30 cellular contexts compared by ENCODE assay signal in the genomic region with DNA sequence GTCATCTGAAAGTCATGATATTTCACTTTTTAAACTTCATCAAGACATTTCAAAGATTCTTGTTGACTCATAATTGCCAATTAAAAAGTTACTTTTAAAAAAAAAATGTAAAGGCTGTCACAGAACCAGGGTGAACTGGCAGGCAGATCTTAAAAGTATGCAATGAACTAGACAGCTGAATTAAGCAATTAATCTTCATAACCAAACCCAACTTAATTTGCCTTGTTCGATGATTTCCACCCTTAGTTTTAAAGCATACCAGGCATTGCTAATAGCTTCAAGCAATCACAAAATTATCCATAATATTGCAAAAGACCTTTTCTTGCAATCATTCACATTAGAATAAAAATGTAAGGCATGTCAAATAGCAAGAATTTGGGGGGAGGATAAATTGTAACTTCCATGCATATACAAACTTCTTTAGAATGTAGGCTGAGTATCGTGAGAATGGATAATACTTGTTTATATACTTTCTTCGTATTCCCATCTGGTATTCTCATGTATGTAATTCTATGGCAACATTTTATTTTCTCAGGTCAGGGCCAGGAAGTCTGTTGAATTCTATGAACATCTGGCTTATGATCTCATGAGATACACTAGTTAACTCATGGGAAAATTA. TPM values are rescaled to one million over a fixed set of nuclear protein-coding genes. Genes with fewer than 3 reads are reported as not detected.
A peak's percentile ranks its signal among the peaks of the same experiment; 100 is the strongest.
DNase-seq lines count a peak whose midpoint lies in the region; ATAC-seq, FAIRE-seq and TF ChIP-seq lines count a peak whose summit lies in the region.
"Had no signal": no experiment of that assay in that cellular context is flagged by ENCODE, and none has a peak within 500 bp of the region (broad histone marks: within the 10 kb centered on the region; RNA-seq: fewer than 3 reads in every experiment).

No MANE protein-coding gene starts in this region.

- H4K20me1 ChIP-seq in endothelial cell of umbilical vein (replicated peaks; ENCODE audit: control insufficient read depth, extremely low read depth, insufficient read depth, low read length): no peaks in the 10 kb centered on the region

- H3K36me3 ChIP-seq in endothelial cell of umbilical vein (ENCODE audit: control insufficient read depth in 2 of 2, extremely low read depth in 1 of 2, insufficient read depth in 2 of 2, low read length in 2 of 2): no peaks in the 10 kb centered on the region
- H3K36me3 ChIP-seq: prostate gland, suprapubic skin, uterus had no signal

- H3K36me3 Mint-ChIP-seq in CD4-positive, alpha-beta T cell (ENCODE audit: low read depth): no peaks in the 10 kb centered on the region
- H3K36me3 Mint-ChIP-seq: brain had no signal

- ATAC-seq in CD4-positive, alpha-beta T cell (ENCODE audit: poor library complexity): no peak
- no peak for ATAC-seq in HG03378 (IDR thresholded peaks at IDR 0.05; ENCODE audit: unreplicated experiment)

- intact Hi-C loops in endothelial cell of umbilical vein (cut with micrococcal nuclease): no loop called here
- intact Hi-C loops in CD4-positive, alpha-beta T cell (cut with DNase I, micrococcal nuclease): no loop called here

- H3K4me3 ChIP-seq in endothelial cell of umbilical vein (replicated peaks in 1 of 3; ENCODE audit: insufficient read depth in 1 of 3, low read depth in 1 of 3, low read length in 3 of 3) (no peak overlapping the region), retinal pigment epithelial cell (ENCODE audit: low read length) (no peak overlapping the region)
- H3K4me3 ChIP-seq: coronary artery, prostate gland, SK-N-MC, skin epidermis, suprapubic skin, uterus had no signal

- no peak for TF ChIP-seq POLR2A in endothelial cell of umbilical vein (IDR thresholded peaks at IDR 0.05; ENCODE audit: low read depth, low read length)

- DNase-seq in EH (ENCODE audit: low read depth) (peak; percentile 69), HS-5 (ENCODE audit: low read depth) (peak; percentile 49), endothelial cell of umbilical vein (ENCODE audit: low read depth, low spot score) (peak; percentile 65), retinal pigment epithelial cell (ENCODE audit: low read depth) (peak; percentile 36), germinal center (ENCODE audit: low spot score) (no peak)
- no peak for DNase-seq in CD4-positive, alpha-beta T cell
- DNase-seq: activated B cell treated with CpG ODN at 0.5 μM for 24 hours; activated CD4-positive, alpha-beta T cell treated with anti-CD3 and anti-CD28 coated beads, Interleukin-2, amount 50 U/mL, for 4 hours; activated effector memory CD4-positive, alpha-beta T cell treated with Interleukin-2 at 50 U/mL for 16 hours; COR-L47; GOT3; hypothalamus; NCI-H1417; NCI-H524 treated with DMSO at 0.1 percent for 48 hours; RPMI8226; stimulated activated CD4-positive, alpha-beta T cell treated with anti-CD3 and anti-CD28 coated beads, Interleukin-1b, Interleukin-23, amount 100 ng/mL, for 48 hours; T-helper 9 cell; uterus had no signal

- no peak overlapping the region for H3K4me2 ChIP-seq in endothelial cell of umbilical vein (ENCODE audit: insufficient read depth, low read length)

- no TSS peak for BruUV-seq in endothelial cell of umbilical vein (replicated peaks; lab: Mats Ljungman, UMichigan)

- POLR2A ChIA-PET in endothelial cell of umbilical vein (lab: Charles Lee): no interaction called here
- POLR2A ChIA-PET in CD4-positive, alpha-beta T cell (lab: Charles Lee): no interaction called here

- no peak overlapping the region for H3K27ac Mint-ChIP-seq in CD4-positive, alpha-beta T cell
- H3K27ac Mint-ChIP-seq: brain had no signal

- H3K27me3 Mint-ChIP-seq in CD4-positive, alpha-beta T cell: no peaks in the 10 kb centered on the region
- H3K27me3 Mint-ChIP-seq: activated B cell treated with CpG ODN at 0.5 μM for 24 hours, B cell, brain had no signal

- H3K4me1 ChIP-seq in endothelial cell of umbilical vein (ENCODE audit: control insufficient read depth, extremely low read depth, insufficient read depth, low read length): no peaks in the 10 kb centered on the region
- H3K4me1 ChIP-seq: prostate gland, suprapubic skin, uterus had no signal

- CTCF ChIA-PET in endothelial cell of umbilical vein (lab: Charles Lee): interaction anchor here (0.9 kb wide), 1 partner anchor 12 kb away, joined by 4 read pairs; no protein-coding TSS in a partner anchor
- CTCF ChIA-PET in CD4-positive, alpha-beta T cell (lab: Charles Lee): interaction anchor here (2.5 kb wide), 1 partner anchor 11 kb away, joined by 7 read pairs; no protein-coding TSS in a partner anchor

- no peak overlapping the region for H3K4me3 Mint-ChIP-seq in CD4-positive, alpha-beta T cell
- H3K4me3 Mint-ChIP-seq: activated B cell treated with CpG ODN at 0.5 μM for 24 hours, B cell, brain, neural crest cell had no signal

- H3K9me3 ChIP-seq in endothelial cell of umbilical vein (replicated peaks; ENCODE audit: control insufficient read depth, insufficient read depth, low read length): no peaks in the 10 kb centered on the region
- H3K9me3 ChIP-seq in CD4-positive, alpha-beta T cell (ENCODE audit: control insufficient read depth, low read length): no peaks in the 10 kb centered on the region
- H3K9me3 ChIP-seq: prostate gland, suprapubic skin, uterus had no signal

- H3K27ac ChIP-seq in endothelial cell of umbilical vein (ENCODE audit: insufficient read depth, low read depth, low read length): no peak overlapping the region
- no peak overlapping the region for H3K27ac ChIP-seq in CD4-positive, alpha-beta T cell (ENCODE audit: low read depth, low read length)
- H3K27ac ChIP-seq: coronary artery, HL-60, prostate gland, SK-N-MC, skin epidermis, suprapubic skin, uterus had no signal

- no peaks in the 10 kb centered on the region for H3K27me3 ChIP-seq in endothelial cell of umbilical vein (ENCODE audit: control insufficient read depth in 2 of 2, insufficient read depth in 2 of 2, low read length in 2 of 2)
- no peaks in the 10 kb centered on the region for H3K27me3 ChIP-seq in CD4-positive, alpha-beta T cell (ENCODE audit: control insufficient read depth, insufficient read depth, low read length)
- H3K27me3 ChIP-seq: suprapubic skin, uterus had no signal

- no peaks in the 10 kb centered on the region for H3K9me3 Mint-ChIP-seq in CD4-positive, alpha-beta T cell
- H3K9me3 Mint-ChIP-seq: activated B cell treated with CpG ODN at 0.5 μM for 24 hours, brain, neural crest cell had no signal

- no peak for TF ChIP-seq CTCF in endothelial cell of umbilical vein (IDR thresholded peaks at IDR 0.05; ENCODE audit: extremely low read depth in 1 of 2, insufficient read depth in 1 of 2, low read depth in 1 of 2, low read length in 2 of 2)
- TF ChIP-seq CTCF in retinal pigment epithelial cell (conservative IDR thresholded peaks at IDR 0.05; ENCODE audit: low read depth, low read length): no peak
- TF ChIP-seq CTCF in CD4-positive, alpha-beta T cell (IDR thresholded peaks at IDR 0.05): no peak

- no peaks in the 10 kb centered on the region for H3K9me1 ChIP-seq in endothelial cell of umbilical vein (replicated peaks; ENCODE audit: control insufficient read depth, extremely low read depth, insufficient read depth, low read length)

- no peaks in the 10 kb centered on the region for H3K4me1 Mint-ChIP-seq in CD4-positive, alpha-beta T cell (ENCODE audit: low read depth)
- H3K4me1 Mint-ChIP-seq: neural crest cell had no signal

- H3K9ac ChIP-seq in endothelial cell of umbilical vein (replicated peaks; ENCODE audit: extremely low read depth, insufficient read depth, low read length): no peak overlapping the region

- dilution Hi-C loops in endothelial cell of umbilical vein (cut with MboI; ENCODE audit: extremely low pct_ligation_motif_present, low sequenced_read_pairs): no loop called here

- H3K79me2 ChIP-seq in endothelial cell of umbilical vein (ENCODE audit: control insufficient read depth, insufficient read depth, low read length): no peaks in the 10 kb centered on the region

- H2AFZ ChIP-seq in endothelial cell of umbilical vein (ENCODE audit: low read depth, low read length): no peak overlapping the region

- FAIRE-seq in endothelial cell of umbilical vein (lab: Jason Lieb, UNC): no peak
- FAIRE-seq: frontal cortex, islet of Langerhans had no signal

TF ChIP-seq in endothelial cell of umbilical vein, 7 proteins besides CTCF, POLR2A, EP300 and RAD21:
- TF ChIP-seq GATA2 (IDR thresholded peaks at IDR 0.05; ENCODE audit: insufficient read depth, insufficient read length, low read depth, low read length): no peak
- TF ChIP-seq MYC (IDR thresholded peaks at IDR 0.05; ENCODE audit: low read depth, low read length): no peak
- no peak for TF ChIP-seq EZH2 (IDR thresholded peaks at IDR 0.05; ENCODE audit: borderline replicate concordance, low read depth, low read length, severe bottlenecking)
- TF ChIP-seq FOS (IDR thresholded peaks at IDR 0.05; ENCODE audit: borderline replicate concordance, insufficient read depth, low read length): no peak
- TF ChIP-seq, protein P1, sequence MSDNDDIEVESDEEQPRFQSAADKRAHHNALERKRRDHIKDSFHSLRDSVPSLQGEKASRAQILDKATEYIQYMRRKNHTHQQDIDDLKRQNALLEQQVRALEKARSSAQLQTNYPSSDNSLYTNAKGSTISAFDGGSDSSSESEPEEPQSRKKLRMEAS (IDR thresholded peaks at IDR 0.05; ENCODE audit: insufficient read depth, insufficient read length): no peak
- TF ChIP-seq POLR2AphosphoS5 (IDR thresholded peaks at IDR 0.05; ENCODE audit: insufficient read depth, low read depth, low read length): no peak
- TF ChIP-seq JUN (IDR thresholded peaks at IDR 0.05; ENCODE audit: borderline replicate concordance, insufficient read depth, insufficient read length, low read depth): no peak

RNA-seq across cellular contexts. Expression of a gene that starts 28.7 kb away (rescaled TPM):
- total RNA-seq in endothelial cell of umbilical vein: 37.9 and 38.9 TPM in 2 replicates
- 14.9 and 16.1 TPM in 2 replicates for polyA plus RNA-seq in endothelial cell of umbilical vein
- polyA plus RNA-seq in endothelial cell of umbilical vein (2011; cell fraction: cytosol; rRNA removed): 13.1 and 16.8 TPM in 2 replicates
- 60.9 and 70.7 TPM in 2 replicates for polyA plus RNA-seq in endothelial cell of umbilical vein (2011; cell fraction: nucleus; rRNA removed)
- polyA plus RNA-seq in endothelial cell of umbilical vein (2012): 15.3 and 16.1 TPM in 2 replicates
- polyA minus RNA-seq in endothelial cell of umbilical vein: 43.5 and 55.3 TPM in 2 replicates
- polyA minus RNA-seq in endothelial cell of umbilical vein (2011; cell fraction: cytosol; rRNA and poly(A)+ RNA removed): 10.2 TPM
- polyA minus RNA-seq in endothelial cell of umbilical vein (2011; cell fraction: nucleus; rRNA and poly(A)+ RNA removed): 132 and 204 TPM in 2 replicates
- total RNA-seq in CD4-positive, alpha-beta T cell: 1 to 10 TPM; 4.6 to 5.6 TPM

Comparison
In these comparisons a context has a peak if more than half of its experiments do, and no peak if none do; other contexts are left out.
1. DNase-seq: peak in EH (single experiment), HS-5 (single experiment), endothelial cell of umbilical vein (single experiment) and retinal pigment epithelial cell (single experiment); none in CD4-positive, alpha-beta T cell (0 of 10) and germinal center (single experiment).